Comparison of ENCODE assay signal across 12 cellular contexts in genomic region chr12:10409387-10409786, GRCh38. TPM values are rescaled to one million over a fixed set of nuclear protein-coding genes. Genes with fewer than 3 reads are reported as not detected.
DNase-seq lines count a peak whose midpoint lies in the region; TF ChIP-seq lines count a peak whose summit lies in the region.
"Had no signal": no experiment of that assay in that cellular context is flagged by ENCODE, and none has a peak within 500 bp of the region (broad histone marks: within the 10 kb centered on the region; RNA-seq: fewer than 3 reads in every experiment).

A gene with protein sequence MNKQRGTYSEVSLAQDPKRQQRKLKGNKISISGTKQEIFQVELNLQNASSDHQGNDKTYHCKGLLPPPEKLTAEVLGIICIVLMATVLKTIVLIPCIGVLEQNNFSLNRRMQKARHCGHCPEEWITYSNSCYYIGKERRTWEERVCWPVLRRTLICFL (minus strand): TSS chr12:10409757. CDS start chr12:10409575, 182 bp downstream.

- in situ Hi-C loops in KBM-7 (cut with MboI; ENCODE audit: low pct_unique_long_range_greater_than_20kb, low sequenced_read_pairs), result loop anchor here (10.0 kb wide), 1 partner anchor 55 kb away; no protein-coding TSS in a partner anchor
- in situ Hi-C loops in brain microvascular endothelial cell (cut with HindIII; ENCODE audit: low pct_ligation_motif_present, low sequenced_read_pairs), result no loop called here

- TF ChIP-seq CTCF in brain microvascular endothelial cell (IDR thresholded peaks at IDR 0.05; ENCODE audit: low read depth, low read length, missing control alignments), result no peak

- POLR2A ChIA-PET in activated CD4-positive, alpha-beta memory T cell treated with anti-CD3 and anti-CD28 coated beads for 36 hours (lab: Charles Lee), result no interaction called here

- H3K4me3 ChIP-seq in brain microvascular endothelial cell (ENCODE audit: low read depth, low read length), result no peak within 1 kb of the TSS
- H3K4me3 ChIP-seq: adrenal gland, testis had no signal

- CTCF ChIA-PET in activated CD4-positive, alpha-beta memory T cell treated with anti-CD3 and anti-CD28 coated beads for 36 hours (lab: Charles Lee), result no interaction called here

- intact Hi-C loops in activated CD4-positive, alpha-beta memory T cell treated with anti-CD3 and anti-CD28 coated beads for 36 hours (cut with micrococcal nuclease), result no loop called here

- no peaks in the 10 kb centered on the region for H3K9me3 Mint-ChIP-seq in activated CD4-positive, alpha-beta memory T cell treated with anti-CD3 and anti-CD28 coated beads for 36 hours

- H3K27ac ChIP-seq in brain microvascular endothelial cell, result no peak within 1 kb of the TSS
- H3K27ac ChIP-seq: adrenal gland, testis had no signal

- no peak within 1 kb of the TSS for H3K27ac Mint-ChIP-seq in activated CD4-positive, alpha-beta memory T cell treated with anti-CD3 and anti-CD28 coated beads for 36 hours

- peaks cover 3% of the 10 kb centered on the region for H3K27me3 Mint-ChIP-seq in activated CD4-positive, alpha-beta memory T cell treated with anti-CD3 and anti-CD28 coated beads for 36 hours

- no peaks in the 10 kb centered on the region for H3K4me1 Mint-ChIP-seq in activated CD4-positive, alpha-beta memory T cell treated with anti-CD3 and anti-CD28 coated beads for 36 hours (ENCODE audit: low read depth)

- no peaks in the 10 kb centered on the region for H3K36me3 ChIP-seq in brain microvascular endothelial cell (replicated peaks)
- H3K36me3 ChIP-seq: adrenal gland had no signal

- H3K4me3 Mint-ChIP-seq in activated CD4-positive, alpha-beta memory T cell treated with anti-CD3 and anti-CD28 coated beads for 36 hours, result no peak within 1 kb of the TSS

- H3K36me3 Mint-ChIP-seq in activated CD4-positive, alpha-beta memory T cell treated with anti-CD3 and anti-CD28 coated beads for 36 hours, result no peaks in the 10 kb centered on the region

- no peaks in the 10 kb centered on the region for H3K27me3 ChIP-seq in brain microvascular endothelial cell (replicated peaks)
- H3K27me3 ChIP-seq: adrenal gland, testis had no signal

- peak; percentile 79 for DNase-seq in KBM-7
- DNase-seq in NCI-H2196 treated with DMSO at 0.1 percent for 48 hours (lab: John Stamatoyannopoulos, UW; ENCODE audit: unreplicated experiment), result peak; percentile 3
- peak; percentile 38 for DNase-seq in brain microvascular endothelial cell
- DNase-seq in pulmonary artery endothelial cell (ENCODE audit: low read depth, low spot score), result peak; percentile 4
- no peak for DNase-seq in HPDE6-E6E7 (ENCODE audit: extremely low spot score)
- no peak for DNase-seq in activated CD4-positive, alpha-beta memory T cell treated with anti-CD3 and anti-CD28 coated beads for 36 hours
- DNase-seq in glomerular visceral epithelial cell (ENCODE audit: extremely low spot score), result no peak
- DNase-seq: adrenal gland, midbrain, NCI-H1436, testis had no signal

RNA-seq across cellular contexts. Expression of the gene that starts here (rescaled TPM):
- total RNA-seq in pulmonary artery endothelial cell, result not detected in 2 replicates
- not detected for total RNA-seq in activated CD4-positive, alpha-beta memory T cell treated with anti-CD3 and anti-CD28 coated beads for 36 hours
- total RNA-seq: adrenal gland; T-helper 2 cell treated with Interferon-gamma antibody and Interleukin-4, amounts not matched to agents 100 ng/mL and 5 ng/mL, for 36 hours; testis had no signal

Comparison
In these comparisons a context has a peak if more than half of its experiments do, and no peak if none do; other contexts are left out.
1. Peak in DNase-seq in pulmonary artery endothelial cell; RNA of the gene not detected or under 1 TPM.
2. DNase-seq: peak in KBM-7 (single experiment), NCI-H2196 treated with DMSO at 0.1 percent for 48 hours (single experiment) and brain microvascular endothelial cell (single experiment); none in HPDE6-E6E7 (single experiment), activated CD4-positive, alpha-beta memory T cell treated with anti-CD3 and anti-CD28 coated beads for 36 hours (single experiment) and glomerular visceral epithelial cell (single experiment).